8 cellular contexts compared by ENCODE assay signal in the genomic region with DNA sequence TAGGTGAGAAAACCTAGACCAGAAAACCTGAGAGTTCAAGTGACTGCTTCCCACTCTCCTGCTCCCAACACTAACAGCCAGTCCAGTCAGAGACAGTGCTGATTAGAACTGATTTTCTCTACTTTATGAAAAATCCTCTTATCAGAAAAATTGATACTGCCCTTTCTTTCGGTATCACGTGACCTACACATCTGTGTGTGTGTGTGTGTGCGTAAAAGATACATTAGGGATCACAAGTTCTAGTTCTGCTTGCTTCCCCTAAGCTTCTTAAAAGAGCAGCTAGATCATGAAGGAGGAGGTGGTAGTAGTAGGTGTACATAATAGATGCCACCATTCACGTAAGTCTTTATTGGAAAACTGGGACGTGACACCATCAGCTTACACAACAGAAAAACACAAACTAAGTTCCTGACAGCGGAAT. TPM values are rescaled to one million over a fixed set of nuclear protein-coding genes. Genes with fewer than 3 reads are reported as not detected.
DNase-seq lines count a peak whose midpoint lies in the region; ATAC-seq and TF ChIP-seq lines count a peak whose summit lies in the region.

No MANE protein-coding gene starts in this region.

- peaks cover 0 to 4% (median 0%) of the 10 kb centered on the region in 8 donors for H3K9me3 Mint-ChIP-seq in CD4-positive, alpha-beta memory T cell

- peak overlapping the region; percentile 2 to 62 for H3K4me3 ChIP-seq in CD4-positive, alpha-beta memory T cell (ENCODE audit: low read length in 2 of 2)
- no peak overlapping the region for H3K4me3 ChIP-seq in KMS-11 (IDR thresholded peaks at IDR 0.05; ENCODE audit: insufficient read depth, low read depth, low read length)
- peak overlapping the region in 2 of 4 donors; percentile 63 to 93 for H3K4me3 ChIP-seq in adrenal gland
- peak overlapping the region; percentile 81 to 87 (median 84) for H3K4me3 ChIP-seq in right lobe of liver

- peaks cover 14% of the 10 kb centered on the region for H4K20me1 ChIP-seq in KMS-11 (ENCODE audit: insufficient read depth)

- no peaks in the 10 kb centered on the region for H3K36me3 ChIP-seq in CD4-positive, alpha-beta memory T cell (ENCODE audit: insufficient read depth, low read length)
- H3K36me3 ChIP-seq in KMS-11 (ENCODE audit: insufficient read depth): no peaks in the 10 kb centered on the region
- no peaks in the 10 kb centered on the region for H3K36me3 ChIP-seq in adrenal gland (replicated peaks in 1 of 2)
- H3K36me3 ChIP-seq in right lobe of liver: no peaks in the 10 kb centered on the region

- TF ChIP-seq POLR2A in adrenal gland (IDR thresholded peaks at IDR 0.05): peak in 1 of 2 donors; percentile 40
- no peak for TF ChIP-seq POLR2A in right lobe of liver (IDR thresholded peaks at IDR 0.05)

- no peaks in the 10 kb centered on the region for H3K27me3 Mint-ChIP-seq in CD4-positive, alpha-beta memory T cell

- ATAC-seq in right lobe of liver (peak in 1 of 4 donors; percentile 12), HG02610 (IDR thresholded peaks at IDR 0.05; ENCODE audit: unreplicated experiment) (no peak), GM18867 (IDR thresholded peaks at IDR 0.05; ENCODE audit: unreplicated experiment) (no peak), GM19455 (IDR thresholded peaks at IDR 0.05; ENCODE audit: unreplicated experiment) (no peak)

- peak overlapping the region; percentile 87 to 97 (median 94) for H3K4me3 Mint-ChIP-seq in CD4-positive, alpha-beta memory T cell

- peak in 2 of 5 donors; percentile 10 for DNase-seq in CD4-positive, alpha-beta memory T cell
- DNase-seq in adrenal gland (peak in 1 of 7 donors; percentile 24), right lobe of liver (no peak)
- no peak for DNase-seq in activated CD4-positive, CD25-positive, alpha-beta regulatory T cell treated with anti-CD3 and anti-CD28 coated beads, Interleukin-2, amount 50 U/mL, for 72 hours

- peaks cover 0 to 11% of the 10 kb centered on the region in 2 donors for H3K36me3 Mint-ChIP-seq in CD4-positive, alpha-beta memory T cell

- peaks cover 40 to 70% (median 53%) of the 10 kb centered on the region in 4 donors for H3K4me1 Mint-ChIP-seq in CD4-positive, alpha-beta memory T cell

- H3K9ac ChIP-seq in KMS-11: peak overlapping the region; percentile 95; the same call in 1 of the 2 replicates

- CTCF ChIA-PET in CD4-positive, alpha-beta memory T cell (lab: Charles Lee; ENCODE audit: partially characterized antibody): interaction anchor here (1.7 to 2.1 kb wide), 3 partner anchors 10 to 190 kb away, joined by 5 to 10 read pairs (median 6); no protein-coding TSS in a partner anchor

- H3K27me3 ChIP-seq in CD4-positive, alpha-beta memory T cell (ENCODE audit: insufficient read depth, low read length): no peaks in the 10 kb centered on the region
- no peaks in the 10 kb centered on the region for H3K27me3 ChIP-seq in KMS-11 (ENCODE audit: insufficient read depth, low read depth)
- no peaks in the 10 kb centered on the region for H3K27me3 ChIP-seq in adrenal gland
- no peaks in the 10 kb centered on the region for H3K27me3 ChIP-seq in right lobe of liver

- peak overlapping the region in 5 of 7 donors; percentile 22 to 97 (median 93) for H3K27ac Mint-ChIP-seq in CD4-positive, alpha-beta memory T cell

- intact Hi-C loops in CD4-positive, alpha-beta memory T cell (cut with micrococcal nuclease): loop anchor here (5.0 kb wide), 1 partner anchor 564 kb away; a partner anchor contains a TSS
- intact Hi-C loops in adrenal gland (cut with DNase I): loop anchor here in 1 of 2 donors (10.0 kb wide), 1 partner anchor 168 kb away; no protein-coding TSS in a partner anchor
- intact Hi-C loops in right lobe of liver (cut with DNase I): no loop called here

- POLR2A ChIA-PET in CD4-positive, alpha-beta memory T cell (lab: Charles Lee; ENCODE audit: partially characterized antibody): interaction anchor here (0.8 to 3.0 kb wide), 4 partner anchors 19 to 891 kb away, joined by 3 to 19 read pairs (median 9); a partner anchor contains a TSS

- peaks cover 64% of the 10 kb centered on the region for H3K79me2 ChIP-seq in KMS-11 (ENCODE audit: insufficient read depth, low read depth)

- H3K4me2 ChIP-seq in KMS-11: peak overlapping the region; percentile 91

- no peak overlapping the region for H3K27ac ChIP-seq in CD4-positive, alpha-beta memory T cell (ENCODE audit: low read depth, low read length)
- H3K27ac ChIP-seq in KMS-11 (no peak overlapping the region), adrenal gland (peak overlapping the region in 3 of 5 donors; percentile 31 to 88 (median 87)), right lobe of liver (no peak overlapping the region)

- H3K4me1 ChIP-seq in CD4-positive, alpha-beta memory T cell (ENCODE audit: insufficient read depth, low read length): peaks cover 49% of the 10 kb centered on the region
- H3K4me1 ChIP-seq in KMS-11 (ENCODE audit: low read depth, poor library complexity, severe bottlenecking) (peaks cover 38% of the 10 kb centered on the region), adrenal gland (replicated peaks in 1 of 2) (peaks cover 19 to 45% of the 10 kb centered on the region in 2 donors), right lobe of liver (peaks cover 0 to 9% (median 2%) of the 10 kb centered on the region in 4 donors)

- TF ChIP-seq CTCF in KMS-11 (conservative IDR thresholded peaks at IDR 0.05; ENCODE audit: low read depth, low read length) (no peak), adrenal gland (IDR thresholded peaks at IDR 0.05) (no peak), right lobe of liver (IDR thresholded peaks at IDR 0.05) (no peak)

- 17 to 21% (median 19%) methylated on average over 6 of the region's 6 CpGs for WGBS in adrenal gland, 4 donors
- 22% methylated on average over 6 of the region's 6 CpGs for WGBS in right lobe of liver (ENCODE audit: insufficient coverage, low coverage, low lambda C conversion rate, missing lambda C conversion rate)

- no peaks in the 10 kb centered on the region for H3K9me3 ChIP-seq in CD4-positive, alpha-beta memory T cell (ENCODE audit: control insufficient read depth in 1 of 2, low read length in 2 of 2)
- no peaks in the 10 kb centered on the region for H3K9me3 ChIP-seq in adrenal gland (replicated peaks in 1 of 3)
- H3K9me3 ChIP-seq in right lobe of liver: no peaks in the 10 kb centered on the region

- no peak overlapping the region for H2AFZ ChIP-seq in KMS-11 (ENCODE audit: low read depth)

RNA-seq across cellular contexts. Expression of a gene that starts 1.5 kb away (rescaled TPM):
- 10 to 100 TPM; 40.9 to 41.6 TPM for total RNA-seq in CD4-positive, alpha-beta memory T cell
- polyA plus RNA-seq in CD4-positive, alpha-beta memory T cell: 10 to 100 TPM; 61.0 to 64.0 TPM
- total RNA-seq in adrenal gland (10 to 100 TPM; 38.4 to 99.0 (median 70.5) TPM), right lobe of liver (10 to 100 TPM; 20.0 to 33.3 (median 22.4) TPM)
- 10 to 100 TPM in 2 of 3 donors, 1 to 10 TPM in 1; 8.3 to 39.9 (median 10.9) TPM for polyA plus RNA-seq in adrenal gland

Comparison
In these comparisons a context has a peak if more than half of its experiments do, and no peak if none do; other contexts are left out.
1. H3K27ac ChIP-seq: peak in adrenal gland (3 of 5); none in CD4-positive, alpha-beta memory T cell (single experiment), KMS-11 (single experiment) and right lobe of liver (0 of 3).